In the genomic region with DNA sequence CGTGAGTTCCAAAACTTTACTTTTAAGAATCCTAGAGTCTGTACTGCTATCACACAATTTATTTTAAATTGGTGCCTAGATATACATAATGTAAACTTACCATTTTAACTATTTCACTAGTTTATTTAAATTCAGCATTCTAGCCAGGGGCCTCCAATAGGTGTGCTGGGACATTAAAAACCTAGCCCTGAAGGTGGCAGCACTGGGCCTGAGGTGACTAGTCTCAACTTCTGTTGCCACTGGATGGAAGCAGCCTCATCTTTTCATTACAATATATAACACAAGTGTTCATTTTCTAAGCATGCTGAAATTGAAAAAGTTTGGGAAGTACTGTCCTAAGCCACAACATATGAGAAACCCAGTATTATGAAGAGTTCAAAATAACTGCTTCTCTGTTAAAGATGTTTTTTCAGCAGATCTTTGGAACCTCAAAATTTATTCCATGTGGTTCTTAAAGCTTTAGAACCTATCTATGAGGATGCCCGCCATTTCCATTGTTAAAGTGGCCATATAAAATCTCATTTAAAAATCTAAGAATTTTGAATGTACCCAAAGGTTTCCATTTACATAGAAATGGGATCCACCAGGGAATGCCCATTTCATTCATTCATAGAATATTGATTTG, we compare ENCODE assay signal across 8 cellular contexts. TPM values are rescaled to one million over a fixed set of nuclear protein-coding genes. Genes with fewer than 3 reads are reported as not detected.
DNase-seq lines count a peak whose midpoint lies in the region; ATAC-seq and TF ChIP-seq lines count a peak whose summit lies in the region.

No MANE protein-coding gene starts in this region.

- H3K27me3 ChIP-seq in HAP-1 (ENCODE audit: low read depth): no peaks in the 10 kb centered on the region
- no peaks in the 10 kb centered on the region for H3K27me3 ChIP-seq in ascending aorta
- H3K27me3 ChIP-seq in spleen (replicated peaks in 1 of 7): no peaks in the 10 kb centered on the region

- TF ChIP-seq CTCF in ascending aorta (IDR thresholded peaks at IDR 0.05) (peak; percentile 42 to 71 (median 69)), spleen (IDR thresholded peaks at IDR 0.05 in 8 of 11, conservative IDR thresholded peaks at IDR 0.05 in 3 of 11) (peak in 10 of 11 experiments; percentile 42 to 83 (median 78))

- intact Hi-C loops in ascending aorta (cut with DNase I) (loop anchor here (5.0 to 10.0 kb wide), 5 partner anchors 52 to 763 kb away; partner anchors contain the start of genes GATA6 and RMC1), spleen (cut with DNase I; ENCODE audit: low total_unique reads) (no loop called here)

- no peaks in the 10 kb centered on the region for H3K36me3 ChIP-seq in HAP-1 (replicated peaks)
- H3K36me3 ChIP-seq in ascending aorta: no peaks in the 10 kb centered on the region
- H3K36me3 ChIP-seq in spleen: no peaks in the 10 kb centered on the region

- ATAC-seq in HG02981 (IDR thresholded peaks at IDR 0.05; ENCODE audit: unreplicated experiment): no peak

- 85 to 95% (median 90%) methylated on average over 2 of the region's 2 CpGs for WGBS in spleen, 5 donors

- H3K27ac ChIP-seq in ascending aorta (no peak overlapping the region), spleen (no peak overlapping the region)

- H3K9me3 ChIP-seq in HAP-1 (no peaks in the 10 kb centered on the region), ascending aorta (no peaks in the 10 kb centered on the region), spleen (no peaks in the 10 kb centered on the region)

- H3K4me1 ChIP-seq in HAP-1 (peaks cover 10% of the 10 kb centered on the region; the same call in 1 of the 2 replicates), ascending aorta (peaks cover 0 to 4% of the 10 kb centered on the region in 2 donors), spleen (peaks cover 7 to 24% (median 18%) of the 10 kb centered on the region in 6 donors)

- H3K4me3 ChIP-seq in HAP-1 (no peak overlapping the region), ascending aorta (no peak overlapping the region), spleen (no peak overlapping the region)

- DNase-seq in DMS79 treated with DMSO at 0.1 percent for 48 hours (lab: John Stamatoyannopoulos, UW): peak; percentile 42
- DNase-seq in HAP-1 (ENCODE audit: low spot score in 2 of 2): peak; percentile 60 to 91
- peak; percentile 65 for DNase-seq in NCI-H1105 (lab: John Stamatoyannopoulos, UW)
- peak; percentile 47 for DNase-seq in T-helper 22 cell (ENCODE audit: low read depth)
- peak in 1 of 2 donors; percentile 87 for DNase-seq in ascending aorta (ENCODE audit: low spot score in 2 of 2)
- peak in 35 of 51 donors; percentile 0 to 67 (median 25) for DNase-seq in hypothalamus (lab: John Stamatoyannopoulos, UW)
- peak; percentile 89 for DNase-seq in spleen

- no peak for TF ChIP-seq POLR2A in spleen (IDR thresholded peaks at IDR 0.05)

- in situ Hi-C loops in HAP-1 (cut with MboI; ENCODE audit: low sequenced_read_pairs): no loop called here

RNA-seq across cellular contexts. Expression of gene RBBP8, which starts 2.9 kb away (rescaled TPM):
- total RNA-seq in ascending aorta (1.9 TPM), spleen (10 to 100 TPM; 10.6 to 21.4 (median 15.9) TPM)
- polyA plus RNA-seq in spleen: 10 to 100 TPM; 15.6 to 19.6 (median 18.8) TPM
